ENCODE assay signal across 8 cellular contexts in genomic region chr3:170222647-170223541, GRCh38. TPM values are rescaled to one million over a fixed set of nuclear protein-coding genes. Genes with fewer than 3 reads are reported as not detected.
DNase-seq lines count a peak whose midpoint lies in the region; ATAC-seq and TF ChIP-seq lines count a peak whose summit lies in the region.

No MANE protein-coding gene starts in this region.

- POLR2A ChIA-PET in AG04449 (lab: Yijun Ruan, JAX): interaction anchor here (0.5 to 1.9 kb wide), 4 partner anchors 10 to 630 kb away, joined by 3 to 9 read pairs (median 4); partner anchors contain the start of gene PHC3

- H3K9me3 ChIP-seq in NT2/D1 (ENCODE audit: insufficient read depth, low read length) (peaks cover 5% of the 10 kb centered on the region; the same call in 1 of the 2 replicates), tibial nerve (peaks cover 0 to 7% (median 2%) of the 10 kb centered on the region in 4 donors)

- H3K4me3 ChIP-seq in AG04449 (ENCODE audit: low read depth, low read length) (peak overlapping the region; percentile 74), NT2/D1 (ENCODE audit: insufficient read length, low read depth) (peak overlapping the region; percentile 55), tibial nerve (peak overlapping the region; percentile 73 to 98 (median 94))

- H3K4me1 ChIP-seq in NT2/D1 (ENCODE audit: insufficient read depth, insufficient read length) (no peaks in the 10 kb centered on the region), tibial nerve (peaks cover 0 to 35% (median 4%) of the 10 kb centered on the region in 4 donors)

- peaks cover 18% of the 10 kb centered on the region for H3K4me1 Mint-ChIP-seq in glutamatergic neuron (ENCODE audit: low read depth, unreplicated experiment)

- H3K27me3 ChIP-seq in NT2/D1 (ENCODE audit: insufficient read depth, insufficient read length): no peaks in the 10 kb centered on the region
- no peaks in the 10 kb centered on the region for H3K27me3 ChIP-seq in tibial nerve

- peak; percentile 24 for ATAC-seq in GM18498 (IDR thresholded peaks at IDR 0.05; ENCODE audit: unreplicated experiment)
- ATAC-seq in HG03045 (IDR thresholded peaks at IDR 0.05; ENCODE audit: unreplicated experiment): peak; percentile 38
- ATAC-seq in omental fat pad (ENCODE audit: low FRiP score): peak; percentile 59

- H3K9ac ChIP-seq in NT2/D1 (ENCODE audit: insufficient read length, low read depth): peak overlapping the region; percentile 94

- H3K27ac ChIP-seq in tibial nerve: peak overlapping the region; percentile 87 to 96 (median 93)

- peak overlapping the region; percentile 95 for H3K27ac Mint-ChIP-seq in glutamatergic neuron (ENCODE audit: unreplicated experiment)

- peaks cover 3% of the 10 kb centered on the region for H3K36me3 ChIP-seq in NT2/D1 (ENCODE audit: insufficient read depth, insufficient read length, low read length)
- H3K36me3 ChIP-seq in tibial nerve: no peaks in the 10 kb centered on the region

- peaks cover 12% of the 10 kb centered on the region for H3K9me3 Mint-ChIP-seq in glutamatergic neuron (ENCODE audit: unreplicated experiment)

- peak in 1 of 2 donors; percentile 2 for TF ChIP-seq POLR2A in tibial nerve (IDR thresholded peaks at IDR 0.05)

- TF ChIP-seq CTCF in AG04449 (IDR thresholded peaks at IDR 0.05; ENCODE audit: insufficient read depth, low read length, missing control alignments) (no peak), glutamatergic neuron (IDR thresholded peaks at IDR 0.05; ENCODE audit: partially characterized antibody, unreplicated experiment) (peak; percentile 1), omental fat pad (IDR thresholded peaks at IDR 0.05) (no peak), tibial nerve (IDR thresholded peaks at IDR 0.05) (no peak)

- 1% methylated on average over 26 to 28 of the region's 42 CpGs for WGBS in tibial nerve, 2 donors

- peaks cover 11% of the 10 kb centered on the region for H3K27me3 Mint-ChIP-seq in glutamatergic neuron (ENCODE audit: unreplicated experiment)

- no peaks in the 10 kb centered on the region for H3K36me3 Mint-ChIP-seq in glutamatergic neuron (ENCODE audit: unreplicated experiment)

- peak overlapping the region; percentile 86 for H3K4me3 Mint-ChIP-seq in glutamatergic neuron (ENCODE audit: unreplicated experiment)

- CTCF ChIA-PET in AG04449 (lab: Yijun Ruan, JAX): interaction anchor here (0.6 to 2.1 kb wide), 4 partner anchors 11 to 589 kb away, joined by 3 to 8 read pairs (median 4); no protein-coding TSS in a partner anchor

- TF ChIP-seq EP300 in tibial nerve (IDR thresholded peaks at IDR 0.05): no peak

- DNase-seq in AG04449 (ENCODE audit: low read depth, low spot score) (no peak), NT2/D1 (ENCODE audit: low read depth, low spot score) (peak; percentile 16), glutamatergic neuron (peak; percentile 60), omental fat pad (ENCODE audit: low spot score) (no peak), tibial nerve (ENCODE audit: low spot score in 2 of 2) (peak in 1 of 2 donors; percentile 11)
- peak; percentile 50 for DNase-seq in activated naive CD4-positive, alpha-beta T cell treated with Interleukin-2 at 50 U/mL for 16 hours

RNA-seq across cellular contexts. Expression of gene PRKCI, which starts 0.7 kb away (rescaled TPM):
- 175 TPM for total RNA-seq in glutamatergic neuron (ENCODE audit: unreplicated experiment)
- 10 to 100 TPM; 21.3 to 38.6 (median 32.7) TPM for total RNA-seq in omental fat pad
- total RNA-seq in tibial nerve: 10 to 100 TPM; 28.2 to 54.2 (median 34.3) TPM

RNA-seq across cellular contexts. Expression of gene PHC3, which starts 41.4 kb away (rescaled TPM):
- total RNA-seq in glutamatergic neuron (ENCODE audit: unreplicated experiment) (31.9 TPM), omental fat pad (10 to 100 TPM; 48.6 to 56.7 (median 50.9) TPM), tibial nerve (100 to 1,000 TPM in 3 of 4 donors, 10 to 100 TPM in 1; 63.8 to 124 (median 112) TPM)

Comparison
In these comparisons a context has a peak if more than half of its experiments do, and no peak if none do; other contexts are left out.
1. DNase-seq: peak in NT2/D1 (single experiment), activated naive CD4-positive, alpha-beta T cell treated with Interleukin-2 at 50 U/mL for 16 hours (single experiment) and glutamatergic neuron (single experiment); none in AG04449 (single experiment) and omental fat pad (single experiment).
2. Peak in every context shown above with its lines, with median percentiles within 50 percentile points of each other: H3K4me3 ChIP-seq and ATAC-seq.